In genomic region chr20:55086421-55086820, GRCh38 we compare ENCODE assay signal across 27 cellular contexts.
"Had no signal": no experiment of that assay in that cellular context is flagged by ENCODE, and none has a peak within 500 bp of the region (broad histone marks: within the 10 kb centered on the region; RNA-seq: fewer than 3 reads in every experiment).

No MANE protein-coding gene starts in this region.

- H3K4me3 ChIP-seq: coronary artery, dorsolateral prefrontal cortex, gastrocnemius medialis, heart left ventricle had no signal

- H3K4me1 ChIP-seq: gastrocnemius medialis, heart left ventricle had no signal

- H3K27ac ChIP-seq: brain microvascular endothelial cell, coronary artery, dorsolateral prefrontal cortex, gastrocnemius medialis, heart left ventricle, VCaP had no signal

- DNase-seq: activated CD4-positive, alpha-beta memory T cell treated with anti-CD3 and anti-CD28 coated beads, Interleukin-2, amount 10 ng/mL, durations not matched to agents 7 days and 5 days; activated CD4-positive, alpha-beta T cell treated with anti-CD3 and anti-CD28 coated beads for 1 hour; activated CD4-positive, alpha-beta T cell treated with anti-CD3 and anti-CD28 coated beads for 4 hours; activated CD4-positive, alpha-beta T cell treated with anti-CD3 and anti-CD28 coated beads, Interleukin-2, amount 10 ng/mL, durations not matched to agents 7 days and 5 days; activated CD4-positive, alpha-beta T cell treated with anti-CD3 and anti-CD28 coated beads, Interleukin-2, amount 50 U/mL, for 4 hours; activated CD8-positive, alpha-beta memory T cell treated with anti-CD3 and anti-CD28 coated beads, Interleukin-2, amount 50 U/mL, for 48 hours; activated gamma-delta T cell; activated naive CD4-positive, alpha-beta T cell; activated naive CD4-positive, alpha-beta T cell treated with anti-CD3 and anti-CD28 coated beads, Interleukin-2, amount 10 ng/mL, durations not matched to agents 7 days and 5 days; activated T-cell treated with anti-CD3 and anti-CD28 coated beads for 4 hours; activated T-cell treated with anti-CD3 and anti-CD28 coated beads, Interleukin-2, amount 50 U/mL, for 24 hours; activated T-cell treated with anti-CD3 and anti-CD28 coated beads, Interleukin-2, amount 50 U/mL, for 72 hours; amniotic stem cell; anterior cingulate cortex; brain microvascular endothelial cell; dorsolateral prefrontal cortex; effector memory CD4-positive, alpha-beta T cell; endodermal cell; foreskin fibroblast; gastrocnemius medialis; glutamatergic neuron; heart left ventricle; T-helper 2 cell had no signal

- ATAC-seq: activated T-cell treated with anti-CD3 and anti-CD28 coated beads, Interleukin-2, amount 50 U/mL, for 72 hours; esophagus mucosa; gastrocnemius medialis; heart left ventricle; WTC11 had no signal

- H3K9me3 ChIP-seq: gastrocnemius medialis, heart left ventricle had no signal

- H3K27me3 ChIP-seq: brain microvascular endothelial cell, dorsolateral prefrontal cortex, gastrocnemius medialis, heart left ventricle had no signal

- H3K36me3 ChIP-seq: brain microvascular endothelial cell, gastrocnemius medialis, heart left ventricle had no signal
